8 cellular contexts compared by ENCODE assay signal in the genomic region with DNA sequence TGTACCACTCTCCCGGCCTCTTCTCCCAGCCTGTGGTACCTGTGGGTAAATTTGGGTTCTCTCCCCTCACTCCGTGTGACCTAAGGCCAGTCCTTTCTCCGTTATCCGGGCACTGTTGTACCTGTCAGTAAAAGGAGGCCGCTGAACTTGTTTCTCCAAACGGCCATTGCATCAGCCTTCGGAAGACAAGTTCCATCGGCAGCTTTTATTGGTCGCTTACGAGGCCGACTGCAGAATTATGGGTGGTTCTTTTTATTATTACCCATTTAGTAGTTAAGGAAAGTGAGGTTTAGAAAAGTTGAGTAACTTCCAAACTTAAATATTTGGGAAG. TPM values are rescaled to one million over a fixed set of nuclear protein-coding genes. Genes with fewer than 3 reads are reported as not detected.
DNase-seq lines count a peak whose midpoint lies in the region; ATAC-seq and TF ChIP-seq lines count a peak whose summit lies in the region.

No MANE protein-coding gene starts in this region.

- H3F3A ChIP-seq in SU-DHL-6 (ENCODE audit: insufficient read depth): peaks cover 15% of the 10 kb centered on the region

- WGBS in endodermal cell (ENCODE audit: insufficient coverage in 1 of 2, insufficient read length in 1 of 2), 2 experiments: 0 to 5% methylated on average over 3 to 11 of the region's 11 CpGs

- peaks cover 18% of the 10 kb centered on the region for H3K27me3 Mint-ChIP-seq in endodermal cell (ENCODE audit: insufficient read depth)

- H4K20me1 ChIP-seq in SU-DHL-6 (ENCODE audit: low read depth, low read length): no peaks in the 10 kb centered on the region

- no peaks in the 10 kb centered on the region for H3K27me3 ChIP-seq in SU-DHL-6 (ENCODE audit: low read length)
- H3K27me3 ChIP-seq in endodermal cell (ENCODE audit: control insufficient read depth, insufficient read depth, low read length, poor library complexity, severe bottlenecking): peaks cover 13% of the 10 kb centered on the region

- peaks cover 35% of the 10 kb centered on the region for H3K36me3 Mint-ChIP-seq in endodermal cell (ENCODE audit: low read depth)

- peak; percentile 44 for DNase-seq in GM12865 (ENCODE audit: low read depth)
- no peak for DNase-seq in endodermal cell
- peak; percentile 35 for DNase-seq in myocyte (ENCODE audit: low read depth)
- no peak for DNase-seq in UCSD-AML1 (lab: John Stamatoyannopoulos, UW; ENCODE audit: unreplicated experiment)
- DNase-seq in superior temporal gyrus (ENCODE audit: extremely low spot score): no peak
- no peak for DNase-seq in NCI-H1092 treated with DMSO at 0.1 percent for 48 hours (lab: John Stamatoyannopoulos, UW)

- H3K79me2 ChIP-seq in SU-DHL-6 (ENCODE audit: insufficient read depth, low read length): peaks cover 42% of the 10 kb centered on the region

- H3K4me1 ChIP-seq in endodermal cell (ENCODE audit: control insufficient read depth, insufficient read depth, low read length): no peaks in the 10 kb centered on the region

- no peaks in the 10 kb centered on the region for H3K9me3 ChIP-seq in SU-DHL-6 (ENCODE audit: insufficient read depth, low read length)
- no peaks in the 10 kb centered on the region for H3K9me3 ChIP-seq in endodermal cell (ENCODE audit: control insufficient read depth, low read length)

- H3K9me2 ChIP-seq in SU-DHL-6 (replicated peaks; ENCODE audit: insufficient read depth, low read length): no peaks in the 10 kb centered on the region

- H3K36me3 ChIP-seq in SU-DHL-6 (ENCODE audit: low read length) (peaks cover 31% of the 10 kb centered on the region), endodermal cell (ENCODE audit: control insufficient read depth, insufficient read depth, low read length) (peaks cover 38% of the 10 kb centered on the region)

- H2AFZ ChIP-seq in SU-DHL-6 (ENCODE audit: low read depth, low read length, severe bottlenecking): peak overlapping the region; percentile 68

- no peaks in the 10 kb centered on the region for H3K9me3 Mint-ChIP-seq in endodermal cell

- peak overlapping the region; percentile 98 for H3K9ac ChIP-seq in SU-DHL-6 (ENCODE audit: low read length)
- H3K9ac ChIP-seq in endodermal cell (ENCODE audit: extremely low read depth, low read length, poor library complexity, severe bottlenecking): peak overlapping the region; percentile 71

- H3K4me3 ChIP-seq in GM12865 (ENCODE audit: low read depth, low read length) (peak overlapping the region; percentile 100), SU-DHL-6 (ENCODE audit: insufficient read depth, low read length, poor library complexity, severe bottlenecking) (peak overlapping the region; percentile 99), endodermal cell (ENCODE audit: low read length) (peak overlapping the region; percentile 97)

- ATAC-seq in HG02763 (IDR thresholded peaks at IDR 0.05; ENCODE audit: unreplicated experiment): peak; percentile 10

- peak overlapping the region; percentile 75 for H3K4me2 ChIP-seq in SU-DHL-6 (ENCODE audit: low read depth, low read length, poor library complexity, severe bottlenecking)

- peak overlapping the region; percentile 87 for H3K27ac ChIP-seq in SU-DHL-6 (ENCODE audit: low read depth, low read length)
- peak overlapping the region; percentile 31 for H3K27ac ChIP-seq in endodermal cell (ENCODE audit: low read depth, low read length)

- peak overlapping the region; percentile 76 for H3K4me3 Mint-ChIP-seq in endodermal cell

- H3K27ac Mint-ChIP-seq in endodermal cell: peak overlapping the region; percentile 93

- H3K4me1 Mint-ChIP-seq in endodermal cell: peaks cover 8% of the 10 kb centered on the region

- no peak for TF ChIP-seq CTCF in GM12865 (IDR thresholded peaks at IDR 0.05; ENCODE audit: insufficient read depth, low read depth, low read length, missing control alignments)
- TF ChIP-seq CTCF in SU-DHL-6 (IDR thresholded peaks at IDR 0.05; ENCODE audit: insufficient read depth, low read length, poor library complexity, severe bottlenecking): no peak
- no peak for TF ChIP-seq CTCF in endodermal cell (conservative IDR thresholded peaks at IDR 0.05)

RNA-seq across cellular contexts. Expression of a gene that starts 0.6 kb away (rescaled TPM):
- total RNA-seq in endodermal cell: 10 to 100 TPM; 26.2 to 31.6 TPM
- polyA plus RNA-seq in endodermal cell (2013, experiment 1 of 2): 12.4 TPM
- 11.6 TPM for polyA plus RNA-seq in endodermal cell (2013, experiment 2 of 2)
- 12.8 and 14.3 TPM in 2 replicates for total RNA-seq in myocyte
- 6.0 TPM for polyA plus RNA-seq in myocyte (2012)

RNA-seq across cellular contexts. Expression of a gene that starts 12.0 kb away (rescaled TPM):
- total RNA-seq in endodermal cell (10 to 100 TPM; 11.1 to 11.7 TPM), myocyte (8.1 and 10.5 TPM in 2 replicates)
- 16.1 TPM for polyA plus RNA-seq in endodermal cell (2013, experiment 1 of 2)
- 13.6 TPM for polyA plus RNA-seq in endodermal cell (2013, experiment 2 of 2)
- polyA plus RNA-seq in myocyte (2012): 9.3 TPM

RNA-seq across cellular contexts. Expression of a gene that starts 33.2 kb away (rescaled TPM):
- total RNA-seq in endodermal cell (not detected), myocyte (18.0 and 20.9 TPM in 2 replicates)
- not detected for polyA plus RNA-seq in endodermal cell (2013, experiment 1 of 2)
- polyA plus RNA-seq in endodermal cell (2013, experiment 2 of 2): not detected
- polyA plus RNA-seq in myocyte (2012): 2.1 TPM

Comparison
In these comparisons a context has a peak if more than half of its experiments do, and no peak if none do; other contexts are left out.
1. DNase-seq: peak in GM12865 (single experiment) and myocyte (single experiment); none in endodermal cell (single experiment), UCSD-AML1 (single experiment), superior temporal gyrus (single experiment) and NCI-H1092 treated with DMSO at 0.1 percent for 48 hours (single experiment).
2. RNA of a gene that starts 33.2 kb away (total RNA-seq): 18.0 to 20.9 TPM in myocyte; not detected in endodermal cell; every median in the first group is over 10 times any median in the second.
3. Peak in every context shown above with its lines, with median percentiles within 50 percentile points of each other: H3K4me3 ChIP-seq.